Comparison of ENCODE assay signal across 21 cellular contexts in the genomic region with DNA sequence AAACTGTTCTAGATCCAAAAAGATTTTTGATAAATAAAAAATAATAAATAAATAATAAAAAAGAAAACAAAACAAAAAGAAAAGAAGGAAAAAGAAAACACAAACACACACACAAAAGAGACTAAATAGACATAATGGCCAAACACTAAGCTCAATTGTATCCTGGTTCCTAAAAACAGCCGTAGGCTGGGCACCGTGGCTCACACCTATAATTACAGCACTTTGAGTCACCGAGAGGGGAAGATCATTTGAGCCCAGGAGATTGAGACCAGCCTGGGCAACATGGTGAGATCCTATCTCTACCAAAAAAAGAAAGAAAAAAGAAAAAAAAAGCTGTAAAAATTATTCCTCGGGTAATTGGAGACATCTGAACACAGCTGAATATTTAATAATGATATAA. TPM values are rescaled to one million over a fixed set of nuclear protein-coding genes. Genes with fewer than 3 reads are reported as not detected.
DNase-seq lines count a peak whose midpoint lies in the region; ATAC-seq and TF ChIP-seq lines count a peak whose summit lies in the region.
"Had no signal": no experiment of that assay in that cellular context is flagged by ENCODE, and none has a peak within 500 bp of the region (broad histone marks: within the 10 kb centered on the region; RNA-seq: fewer than 3 reads in every experiment).

No MANE protein-coding gene starts in this region.

- no peaks in the 10 kb centered on the region for H3K9me3 Mint-ChIP-seq in T-helper 2 cell treated with Interferon-gamma antibody and Interleukin-4, amounts not matched to agents 5 μg/mL and 100 μg/mL, for 36 hours
- no peaks in the 10 kb centered on the region for H3K9me3 Mint-ChIP-seq in stimulated activated memory B cell treated with anti-CD40 and anti-IgM and Interleukin-4, amounts not matched to agents 10 μg/mL and 1 μg/mL and 100 μg/mL, for 72 hours
- H3K9me3 Mint-ChIP-seq in CD4-positive, alpha-beta T cell, result no peaks in the 10 kb centered on the region
- H3K9me3 Mint-ChIP-seq: activated CD4-positive, alpha-beta T cell treated with anti-CD3 and anti-CD28 coated beads, Interleukin-2, amount 10 ng/mL, durations not matched to agents 24 days and 14 days; activated naive CD8-positive, alpha-beta T cell treated with anti-CD3 and anti-CD28 coated beads for 36 hours; activated T-helper 17 cell treated with anti-CD3 and anti-CD28 coated beads, Interleukin-2, amount 50 U/mL, for 72 hours had no signal

- peak overlapping the region; percentile 1; the same call in 1 of the 2 replicates for H2AFZ ChIP-seq in PC-9

- DNase-seq in T-helper 2 cell treated with Interferon-gamma antibody and Interleukin-4, amounts not matched to agents 5 μg/mL and 100 μg/mL, for 36 hours (ENCODE audit: low spot score), result no peak
- DNase-seq in T-helper 2 cell (no peak), PC-9 (peak in 1 of 2 experiments; percentile 63), esophagus squamous epithelium (lab: John Stamatoyannopoulos, UW) (no peak)
- DNase-seq in CD4-positive, alpha-beta T cell, result no peak
- DNase-seq: activated CD4-positive, alpha-beta T cell treated with anti-CD3 and anti-CD28 coated beads, Interleukin-2, amount 10 ng/mL, durations not matched to agents 24 days and 14 days; activated naive CD8-positive, alpha-beta T cell treated with anti-CD3 and anti-CD28 coated beads for 36 hours; effector CD8-positive, alpha-beta T cell; kidney glomerular epithelial cell; NCI-H146; NCI-H524; SHP77 treated with DMSO at 0.1 percent for 48 hours; stimulated activated CD8-positive, alpha-beta memory T cell treated with anti-CD3 and anti-CD28 coated beads, Interleukin-4, amount 100 ng/mL, for 48 hours; SW 1271; upper lobe of left lung had no signal

- TF ChIP-seq CTCF in PC-9 (conservative IDR thresholded peaks at IDR 0.05), result no peak
- no peak for TF ChIP-seq CTCF in esophagus squamous epithelium (IDR thresholded peaks at IDR 0.05)
- TF ChIP-seq CTCF in CD4-positive, alpha-beta T cell (IDR thresholded peaks at IDR 0.05), result no peak

- WGBS in esophagus squamous epithelium, 2 donors, result 53 to 69% methylated on average over 3 to 4 of the region's 4 CpGs

- no peaks in the 10 kb centered on the region for H4K20me1 ChIP-seq in PC-9 (ENCODE audit: insufficient read depth)

- peak overlapping the region; percentile 67 for H3K4me2 ChIP-seq in PC-9
- H3K4me2 ChIP-seq: A549 had no signal

- H3K4me1 ChIP-seq in PC-9 (replicated peaks; ENCODE audit: insufficient read depth), result peaks cover 25% of the 10 kb centered on the region
- H3K4me1 ChIP-seq in esophagus squamous epithelium, result peaks cover 0 to 40% (median 4%) of the 10 kb centered on the region in 3 donors
- H3K4me1 ChIP-seq: right atrium auricular region had no signal

- H3K4me3 ChIP-seq in PC-9, result no peak overlapping the region
- no peak overlapping the region for H3K4me3 ChIP-seq in esophagus squamous epithelium
- H3K4me3 ChIP-seq: A549, right atrium auricular region, upper lobe of left lung had no signal

- H3K27me3 Mint-ChIP-seq in T-helper 2 cell treated with Interferon-gamma antibody and Interleukin-4, amounts not matched to agents 5 μg/mL and 100 μg/mL, for 36 hours (ENCODE audit: low read depth), result no peaks in the 10 kb centered on the region
- H3K27me3 Mint-ChIP-seq in stimulated activated memory B cell treated with anti-CD40 and anti-IgM and Interleukin-4, amounts not matched to agents 10 μg/mL and 1 μg/mL and 100 μg/mL, for 72 hours, result no peaks in the 10 kb centered on the region
- H3K27me3 Mint-ChIP-seq in CD4-positive, alpha-beta T cell, result no peaks in the 10 kb centered on the region
- H3K27me3 Mint-ChIP-seq: activated CD4-positive, alpha-beta T cell treated with anti-CD3 and anti-CD28 coated beads, Interleukin-2, amount 10 ng/mL, durations not matched to agents 24 days and 14 days; activated naive CD8-positive, alpha-beta T cell treated with anti-CD3 and anti-CD28 coated beads for 36 hours; activated T-helper 17 cell treated with anti-CD3 and anti-CD28 coated beads, Interleukin-2, amount 50 U/mL, for 72 hours had no signal

- TF ChIP-seq POLR2A in esophagus squamous epithelium (IDR thresholded peaks at IDR 0.05), result no peak

- H3K36me3 ChIP-seq in PC-9 (ENCODE audit: low read depth) (peaks cover 14% of the 10 kb centered on the region; the same call in 1 of the 2 replicates), esophagus squamous epithelium (peaks cover 0 to 23% (median 0%) of the 10 kb centered on the region in 3 donors)
- H3K36me3 ChIP-seq: right atrium auricular region had no signal

- H3K36me3 Mint-ChIP-seq in T-helper 2 cell treated with Interferon-gamma antibody and Interleukin-4, amounts not matched to agents 5 μg/mL and 100 μg/mL, for 36 hours (ENCODE audit: low read depth), result peaks cover 19% of the 10 kb centered on the region
- H3K36me3 Mint-ChIP-seq in stimulated activated memory B cell treated with anti-CD40 and anti-IgM and Interleukin-4, amounts not matched to agents 10 μg/mL and 1 μg/mL and 100 μg/mL, for 72 hours, result peaks cover 10% of the 10 kb centered on the region
- peaks cover 17% of the 10 kb centered on the region for H3K36me3 Mint-ChIP-seq in CD4-positive, alpha-beta T cell (ENCODE audit: low read depth)

- H3K9me3 ChIP-seq in PC-9 (ENCODE audit: insufficient read depth, low read depth), result no peaks in the 10 kb centered on the region
- H3K9me3 ChIP-seq in esophagus squamous epithelium, result no peaks in the 10 kb centered on the region
- H3K9me3 ChIP-seq in CD4-positive, alpha-beta T cell (ENCODE audit: control insufficient read depth, low read length), result no peaks in the 10 kb centered on the region
- H3K9me3 ChIP-seq: A549, right atrium auricular region, upper lobe of left lung had no signal

- no peaks in the 10 kb centered on the region for H3K9me2 ChIP-seq in PC-9 (ENCODE audit: insufficient read depth)

- H3K27ac Mint-ChIP-seq in T-helper 2 cell treated with Interferon-gamma antibody and Interleukin-4, amounts not matched to agents 5 μg/mL and 100 μg/mL, for 36 hours, result peak overlapping the region; percentile 19
- H3K27ac Mint-ChIP-seq in stimulated activated memory B cell treated with anti-CD40 and anti-IgM and Interleukin-4, amounts not matched to agents 10 μg/mL and 1 μg/mL and 100 μg/mL, for 72 hours, result no peak overlapping the region
- no peak overlapping the region for H3K27ac Mint-ChIP-seq in CD4-positive, alpha-beta T cell
- H3K27ac Mint-ChIP-seq: activated CD4-positive, alpha-beta T cell treated with anti-CD3 and anti-CD28 coated beads, Interleukin-2, amount 10 ng/mL, durations not matched to agents 24 days and 14 days; activated naive CD8-positive, alpha-beta T cell treated with anti-CD3 and anti-CD28 coated beads for 36 hours; activated T-helper 17 cell treated with anti-CD3 and anti-CD28 coated beads, Interleukin-2, amount 50 U/mL, for 72 hours had no signal

- H3K27ac ChIP-seq in PC-9 (peak overlapping the region; percentile 95), esophagus squamous epithelium (peak overlapping the region in 3 of 4 donors; percentile 9 to 85 (median 39))
- no peak overlapping the region for H3K27ac ChIP-seq in CD4-positive, alpha-beta T cell (ENCODE audit: low read depth, low read length)
- H3K27ac ChIP-seq: A549, right atrium auricular region, upper lobe of left lung had no signal

- peaks cover 10% of the 10 kb centered on the region for H3K4me1 Mint-ChIP-seq in T-helper 2 cell treated with Interferon-gamma antibody and Interleukin-4, amounts not matched to agents 5 μg/mL and 100 μg/mL, for 36 hours (ENCODE audit: low read depth)
- peaks cover 14% of the 10 kb centered on the region for H3K4me1 Mint-ChIP-seq in stimulated activated memory B cell treated with anti-CD40 and anti-IgM and Interleukin-4, amounts not matched to agents 10 μg/mL and 1 μg/mL and 100 μg/mL, for 72 hours
- H3K4me1 Mint-ChIP-seq in CD4-positive, alpha-beta T cell (ENCODE audit: low read depth), result peaks cover 7% of the 10 kb centered on the region

- no peak for ATAC-seq in stimulated activated memory B cell treated with anti-CD40 and anti-IgM and Interleukin-4, amounts not matched to agents 10 μg/mL and 1 μg/mL and 100 μg/mL, for 72 hours
- ATAC-seq in GM18519 (IDR thresholded peaks at IDR 0.05; ENCODE audit: low FRiP score, unreplicated experiment) (no peak), HG02840 (IDR thresholded peaks at IDR 0.05; ENCODE audit: low FRiP score, unreplicated experiment) (no peak)
- no peak for ATAC-seq in CD4-positive, alpha-beta T cell (ENCODE audit: poor library complexity)
- ATAC-seq: A549; activated T-helper 17 cell treated with anti-CD3 and anti-CD28 coated beads, Interleukin-2, amount 50 U/mL, for 72 hours had no signal

- no peaks in the 10 kb centered on the region for H3K27me3 ChIP-seq in PC-9 (ENCODE audit: insufficient read depth, low read depth)
- no peaks in the 10 kb centered on the region for H3K27me3 ChIP-seq in esophagus squamous epithelium
- H3K27me3 ChIP-seq in CD4-positive, alpha-beta T cell (ENCODE audit: control insufficient read depth, insufficient read depth, low read length), result no peaks in the 10 kb centered on the region
- H3K27me3 ChIP-seq: right atrium auricular region, upper lobe of left lung had no signal

- no TSS peak for BruUV-seq in PC-9 (replicated peaks; lab: Mats Ljungman, UMichigan)

- H3F3A ChIP-seq in PC-9 (ENCODE audit: insufficient read depth, low read depth), result peaks cover 46% of the 10 kb centered on the region

- CTCF ChIA-PET in PC-9 (lab: Charles Lee), result interaction anchor here (0.6 to 1.0 kb wide), 4 partner anchors 69 to 224 kb away, joined by 3 to 10 read pairs (median 3); no protein-coding TSS in a partner anchor
- CTCF ChIA-PET in CD4-positive, alpha-beta T cell (lab: Charles Lee), result interaction anchor here (1.2 to 5.1 kb wide), 3 partner anchors 37 to 86 kb away, joined by 3 to 96 read pairs (median 65); no protein-coding TSS in a partner anchor

- no peak overlapping the region for H3K4me3 Mint-ChIP-seq in T-helper 2 cell treated with Interferon-gamma antibody and Interleukin-4, amounts not matched to agents 5 μg/mL and 100 μg/mL, for 36 hours
- peak overlapping the region; percentile 54 for H3K4me3 Mint-ChIP-seq in stimulated activated memory B cell treated with anti-CD40 and anti-IgM and Interleukin-4, amounts not matched to agents 10 μg/mL and 1 μg/mL and 100 μg/mL, for 72 hours
- no peak overlapping the region for H3K4me3 Mint-ChIP-seq in CD4-positive, alpha-beta T cell
- H3K4me3 Mint-ChIP-seq: activated CD4-positive, alpha-beta T cell treated with anti-CD3 and anti-CD28 coated beads, Interleukin-2, amount 10 ng/mL, durations not matched to agents 24 days and 14 days; activated naive CD8-positive, alpha-beta T cell treated with anti-CD3 and anti-CD28 coated beads for 36 hours; activated T-helper 17 cell treated with anti-CD3 and anti-CD28 coated beads, Interleukin-2, amount 50 U/mL, for 72 hours had no signal

- POLR2A ChIA-PET in PC-9 (lab: Charles Lee; ENCODE audit: unreplicated experiment), result interaction anchor here (0.6 to 0.8 kb wide), 6 partner anchors 13 to 150 kb away, joined by 6 to 15 read pairs (median 8); partner anchors contain the start of gene ZNF575
- POLR2A ChIA-PET in CD4-positive, alpha-beta T cell (lab: Charles Lee), result interaction anchor here (0.6 to 3.5 kb wide), 4 partner anchors 10 to 79 kb away, joined by 3 to 67 read pairs (median 10); no protein-coding TSS in a partner anchor

- intact Hi-C loops in PC-9 (cut with micrococcal nuclease; ENCODE audit: unreplicated experiment) (loop anchor here (2.0 to 5.0 kb wide), 3 partner anchors 51 to 327 kb away; partner anchors contain the start of gene LYPD3), esophagus squamous epithelium (cut with DNase I) (no loop called here)
- intact Hi-C loops in CD4-positive, alpha-beta T cell (cut with DNase I, micrococcal nuclease), result loop anchor here in 1 of 2 experiments (2.0 kb wide), 1 partner anchor 13 kb away; the partner anchor contains the start of gene PHLDB3

- H3K79me2 ChIP-seq in PC-9 (ENCODE audit: low read depth), result peaks cover 24% of the 10 kb centered on the region

RNA-seq across cellular contexts. Expression of gene ETHE1, which starts 8.9 kb away (rescaled TPM):
- total RNA-seq in PC-9 (2021), result 83.4 and 89.3 TPM in 2 replicates
- total RNA-seq in esophagus squamous epithelium, result 100 to 1,000 TPM in 2 of 4 donors, 10 to 100 TPM in 2; 66.6 to 126 (median 98.5) TPM
- 10 to 100 TPM; 20.2 to 21.7 TPM for total RNA-seq in CD4-positive, alpha-beta T cell

RNA-seq across cellular contexts. Expression of gene PHLDB3, which starts 13.5 kb away (rescaled TPM):
- 36.7 and 50.7 TPM in 2 replicates for total RNA-seq in PC-9 (2021)
- 10 to 100 TPM; 45.3 to 92.8 (median 61.9) TPM for total RNA-seq in esophagus squamous epithelium
- total RNA-seq in CD4-positive, alpha-beta T cell, result 10 to 100 TPM; 75.1 to 77.4 TPM

RNA-seq across cellular contexts. Expression of gene ZNF575, which starts 14.9 kb away (rescaled TPM):
- total RNA-seq in PC-9 (2021) (5.2 and 6.5 TPM in 2 replicates), esophagus squamous epithelium (not detected)
- 1 to 10 TPM; 2.6 to 2.7 TPM for total RNA-seq in CD4-positive, alpha-beta T cell

RNA-seq across cellular contexts. Expression of gene LYPD3, which starts 52.6 kb away (rescaled TPM):
- total RNA-seq in PC-9 (2021) (70.8 and 78.3 TPM in 2 replicates), esophagus squamous epithelium (100 to 1,000 TPM; 312 to 823 (median 569) TPM)
- 10 to 100 TPM; 35.6 to 37.3 TPM for total RNA-seq in CD4-positive, alpha-beta T cell

RNA-seq across cellular contexts. Expression of gene XRCC1, which starts 57.3 kb away (rescaled TPM):
- 37.2 and 45.1 TPM in 2 replicates for total RNA-seq in PC-9 (2021)
- total RNA-seq in esophagus squamous epithelium, result 10 to 100 TPM; 12.3 to 23.8 (median 18.6) TPM
- 10 to 100 TPM; 25.1 to 26.2 TPM for total RNA-seq in CD4-positive, alpha-beta T cell
